8 cellular contexts compared by ENCODE assay signal in the genomic region with DNA sequence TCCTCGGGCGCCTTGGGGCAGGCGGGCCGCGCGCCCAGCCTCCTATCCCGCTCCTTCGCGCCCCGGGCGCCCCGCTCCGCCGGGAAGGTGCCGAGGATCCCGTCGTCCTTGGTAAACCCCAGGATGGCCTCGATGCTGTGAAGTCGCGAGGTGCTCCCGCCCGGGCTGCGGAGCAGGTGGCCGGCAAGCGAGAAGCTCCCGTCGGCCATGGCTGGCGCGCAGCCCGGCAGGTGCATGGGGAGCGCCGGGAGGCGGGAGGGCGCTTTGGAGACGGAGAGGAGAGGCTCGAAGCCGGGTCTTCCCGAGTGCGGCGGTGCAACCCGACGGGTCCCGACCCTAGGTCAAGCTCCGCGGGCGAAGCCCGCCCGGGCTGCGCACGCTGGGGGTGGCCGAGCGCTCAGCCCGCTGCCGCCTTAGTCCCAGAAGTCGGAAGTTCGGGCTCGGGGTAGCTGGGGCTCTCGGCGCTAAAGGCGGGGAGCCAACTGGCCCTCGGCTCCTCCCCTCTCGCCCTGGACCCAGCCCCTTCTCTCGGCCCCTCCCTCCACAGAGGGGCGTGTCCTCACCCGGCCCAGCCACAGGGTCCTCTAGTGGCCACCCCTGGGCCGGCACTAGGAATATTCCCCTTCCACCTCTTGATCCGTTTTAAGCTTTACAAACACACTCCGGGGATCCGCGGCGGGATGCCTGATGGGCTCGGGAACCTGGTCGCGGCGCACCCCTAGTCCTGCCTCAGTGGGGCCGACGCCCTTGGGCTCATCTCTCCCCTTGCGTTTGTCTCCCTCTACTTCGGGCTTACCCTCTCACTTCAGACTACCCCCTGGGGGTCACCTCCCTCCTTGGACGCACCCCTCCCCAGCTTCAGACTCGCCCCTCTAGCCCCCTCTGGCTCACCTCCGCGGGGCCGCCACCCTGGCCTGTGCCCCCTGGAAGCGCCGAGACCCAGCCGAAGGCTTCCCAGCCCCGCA. TPM values are rescaled to one million over a fixed set of nuclear protein-coding genes. Genes with fewer than 3 reads are reported as not detected.
DNase-seq lines count a peak whose midpoint lies in the region; ATAC-seq and TF ChIP-seq lines count a peak whose summit lies in the region.

A gene (minus strand): TSS at position 484 of the 965 bp plus-strand sequence. CDS start 248 bp downstream, at position 236.

- H3K4me1 Mint-ChIP-seq in activated naive CD4-positive, alpha-beta T cell treated with anti-CD3 and anti-CD28 coated beads for 36 hours (ENCODE audit: low read depth): peaks cover 24% of the 10 kb centered on the region
- peaks cover 24% of the 10 kb centered on the region for H3K4me1 Mint-ChIP-seq in activated naive CD4-positive, alpha-beta T cell treated with anti-CD3 and anti-CD28 coated beads, Interleukin-2, amount 10 ng/mL, durations not matched to agents 7 days and 5 days

- no peaks in the 10 kb centered on the region for H3K36me3 Mint-ChIP-seq in activated naive CD4-positive, alpha-beta T cell treated with anti-CD3 and anti-CD28 coated beads for 36 hours (ENCODE audit: low read depth)
- H3K36me3 Mint-ChIP-seq in activated naive CD4-positive, alpha-beta T cell treated with anti-CD3 and anti-CD28 coated beads, Interleukin-2, amount 10 ng/mL, durations not matched to agents 7 days and 5 days: no peaks in the 10 kb centered on the region

- H3K27me3 Mint-ChIP-seq in activated naive CD4-positive, alpha-beta T cell treated with anti-CD3 and anti-CD28 coated beads for 36 hours (ENCODE audit: low read depth): peaks cover 76% of the 10 kb centered on the region
- H3K27me3 Mint-ChIP-seq in activated naive CD4-positive, alpha-beta T cell treated with anti-CD3 and anti-CD28 coated beads, Interleukin-2, amount 10 ng/mL, durations not matched to agents 7 days and 5 days: peaks cover 88% of the 10 kb centered on the region

- POLR2A ChIA-PET in HEK293T (lab: Yijun Ruan, JAX): interaction anchor here (0.6 kb wide), 1 partner anchor 12 kb away, joined by 3 read pairs; no protein-coding TSS in a partner anchor

- no peaks in the 10 kb centered on the region for H3K4me1 ChIP-seq in rectal smooth muscle tissue (ENCODE audit: control insufficient read depth, insufficient read depth, low read length)

- TF ChIP-seq CTCF in fibroblast of villous mesenchyme (IDR thresholded peaks at IDR 0.05; ENCODE audit: insufficient read depth, low read depth, low read length): no peak

- H3K4me3 Mint-ChIP-seq in activated naive CD4-positive, alpha-beta T cell treated with anti-CD3 and anti-CD28 coated beads for 36 hours: peak within 1 kb of the TSS; percentile 29
- no peak within 1 kb of the TSS for H3K4me3 Mint-ChIP-seq in activated naive CD4-positive, alpha-beta T cell treated with anti-CD3 and anti-CD28 coated beads, Interleukin-2, amount 10 ng/mL, durations not matched to agents 7 days and 5 days

- intact Hi-C loops in activated naive CD4-positive, alpha-beta T cell treated with anti-CD3 and anti-CD28 coated beads for 36 hours (cut with micrococcal nuclease): loop anchor here (1.0 to 10.0 kb wide), 6 partner anchors 24 to 1841 kb away; a partner anchor contains a TSS

- DNase-seq in activated naive CD4-positive, alpha-beta T cell treated with anti-CD3 and anti-CD28 coated beads for 36 hours: peak; percentile 45
- no peak for DNase-seq in activated naive CD4-positive, alpha-beta T cell treated with anti-CD3 and anti-CD28 coated beads, Interleukin-2, amount 10 ng/mL, durations not matched to agents 7 days and 5 days
- DNase-seq in SK-N-MC (ENCODE audit: low read depth, low spot score) (no peak), fibroblast of villous mesenchyme (ENCODE audit: low read depth) (peak; percentile 11), HEK293T (ENCODE audit: extremely low spot score) (no peak)
- DNase-seq in activated effector memory CD4-positive, alpha-beta T cell treated with anti-CD3 and anti-CD28 coated beads, Interleukin-2, amount 50 U/mL, for 16 hours: no peak

- no peaks in the 10 kb centered on the region for H3K9me3 ChIP-seq in SK-N-MC (ENCODE audit: low read depth, low read length)

- peaks cover 53% of the 10 kb centered on the region for H3K27me3 ChIP-seq in rectal smooth muscle tissue (ENCODE audit: control insufficient read depth, insufficient read depth, low read length)

- H3K9me3 Mint-ChIP-seq in activated naive CD4-positive, alpha-beta T cell treated with anti-CD3 and anti-CD28 coated beads for 36 hours: no peaks in the 10 kb centered on the region
- H3K9me3 Mint-ChIP-seq in activated naive CD4-positive, alpha-beta T cell treated with anti-CD3 and anti-CD28 coated beads, Interleukin-2, amount 10 ng/mL, durations not matched to agents 7 days and 5 days: no peaks in the 10 kb centered on the region

- CTCF ChIA-PET in activated naive CD4-positive, alpha-beta T cell treated with anti-CD3 and anti-CD28 coated beads for 36 hours (lab: Charles Lee): interaction anchor here (1.1 to 1.8 kb wide), 2 partner anchors 9 to 129 kb away, joined by 3 to 5 read pairs; no protein-coding TSS in a partner anchor
- CTCF ChIA-PET in activated naive CD4-positive, alpha-beta T cell treated with anti-CD3 and anti-CD28 coated beads, Interleukin-2, amount 10 ng/mL, durations not matched to agents 7 days and 5 days (lab: Charles Lee): interaction anchor here (3.4 kb wide), 1 partner anchor 129 kb away, joined by 12 read pairs; no protein-coding TSS in a partner anchor
- CTCF ChIA-PET in HEK293T (lab: Yijun Ruan, JAX): interaction anchor here (1.0 kb wide), 1 partner anchor 550 kb away, joined by 5 read pairs; no protein-coding TSS in a partner anchor

- no peaks in the 10 kb centered on the region; the same call in 1 of the 2 replicates for H3K36me3 ChIP-seq in SK-N-MC (ENCODE audit: insufficient read depth, low read length)
- H3K36me3 ChIP-seq in rectal smooth muscle tissue (ENCODE audit: control insufficient read depth, insufficient read depth, low read length): no peaks in the 10 kb centered on the region

- H3K27ac ChIP-seq in SK-N-MC (no peak within 1 kb of the TSS), rectal smooth muscle tissue (ENCODE audit: low read depth, low read length) (no peak within 1 kb of the TSS)

- H3K27ac Mint-ChIP-seq in activated naive CD4-positive, alpha-beta T cell treated with anti-CD3 and anti-CD28 coated beads for 36 hours: no peak within 1 kb of the TSS
- H3K27ac Mint-ChIP-seq in activated naive CD4-positive, alpha-beta T cell treated with anti-CD3 and anti-CD28 coated beads, Interleukin-2, amount 10 ng/mL, durations not matched to agents 7 days and 5 days: no peak within 1 kb of the TSS

- ATAC-seq in GM21447 (IDR thresholded peaks at IDR 0.05; ENCODE audit: unreplicated experiment): no peak

- H3K4me3 ChIP-seq in SK-N-MC: peak within 1 kb of the TSS; percentile 87
- no peak within 1 kb of the TSS for H3K4me3 ChIP-seq in fibroblast of villous mesenchyme (ENCODE audit: low read depth, low read length)
- H3K4me3 ChIP-seq in rectal smooth muscle tissue (ENCODE audit: low read length): peak within 1 kb of the TSS; percentile 45

- H3K9ac ChIP-seq in SK-N-MC (ENCODE audit: insufficient read length) (peak within 1 kb of the TSS; percentile 69), rectal smooth muscle tissue (ENCODE audit: low read length) (no peak within 1 kb of the TSS)

TF ChIP-seq in HEK293T, 16 proteins besides CTCF, POLR2A, EP300 and RAD21:
- no peak for TF ChIP-seq HDGF (IDR thresholded peaks at IDR 0.05; ENCODE audit: borderline replicate concordance)
- no peak for TF ChIP-seq FOXM1 (IDR thresholded peaks at IDR 0.05; ENCODE audit: borderline replicate concordance)
- TF ChIP-seq ZNF384 (IDR thresholded peaks at IDR 0.05): no peak
- TF ChIP-seq BHLHE40 (IDR thresholded peaks at IDR 0.05; ENCODE audit: borderline replicate concordance): no peak
- TF ChIP-seq FOXA1 (IDR thresholded peaks at IDR 0.05): no peak
- TF ChIP-seq SP1 (IDR thresholded peaks at IDR 0.05): no peak
- no peak for TF ChIP-seq LEF1 (IDR thresholded peaks at IDR 0.05; ENCODE audit: borderline replicate concordance)
- TF ChIP-seq ARNT (IDR thresholded peaks at IDR 0.05): no peak
- no peak for TF ChIP-seq TARDBP (IDR thresholded peaks at IDR 0.05)
- TF ChIP-seq, protein P1, sequence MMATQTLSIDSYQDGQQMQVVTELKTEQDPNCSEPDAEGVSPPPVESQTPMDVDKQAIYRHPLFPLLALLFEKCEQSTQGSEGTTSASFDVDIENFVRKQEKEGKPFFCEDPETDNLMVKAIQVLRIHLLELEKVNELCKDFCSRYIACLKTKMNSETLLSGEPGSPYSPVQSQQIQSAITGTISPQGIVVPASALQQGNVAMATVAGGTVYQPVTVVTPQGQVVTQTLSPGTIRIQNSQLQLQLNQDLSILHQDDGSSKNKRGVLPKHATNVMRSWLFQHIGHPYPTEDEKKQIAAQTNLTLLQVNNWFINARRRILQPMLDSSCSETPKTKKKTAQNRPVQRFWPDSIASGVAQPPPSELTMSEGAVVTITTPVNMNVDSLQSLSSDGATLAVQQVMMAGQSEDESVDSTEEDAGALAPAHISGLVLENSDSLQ (IDR thresholded peaks at IDR 0.05): no peak

RNA-seq across cellular contexts. Expression of the gene that starts here (rescaled TPM):
- not detected for total RNA-seq in activated naive CD4-positive, alpha-beta T cell treated with anti-CD3 and anti-CD28 coated beads for 36 hours
- not detected in 2 replicates for total RNA-seq in fibroblast of villous mesenchyme

Comparison
In these comparisons a context has a peak if more than half of its experiments do, and no peak if none do; other contexts are left out.
1. Peak in DNase-seq in activated naive CD4-positive, alpha-beta T cell treated with anti-CD3 and anti-CD28 coated beads for 36 hours; RNA of the gene not detected or under 1 TPM.
2. Peak in DNase-seq in fibroblast of villous mesenchyme; RNA of the gene not detected or under 1 TPM.